Comparison of ENCODE assay signal across 23 cellular contexts in genomic region chr1:223245411-223245810, GRCh38.
"Had no signal": no experiment of that assay in that cellular context is flagged by ENCODE, and none has a peak within 500 bp of the region (broad histone marks: within the 10 kb centered on the region; RNA-seq: fewer than 3 reads in every experiment).

No MANE protein-coding gene starts in this region.

- H3K27me3 ChIP-seq: brain microvascular endothelial cell, gastroesophageal sphincter, hepatocyte, right lobe of liver, stomach, thyroid gland had no signal

- H3K27ac Mint-ChIP-seq: activated CD4-positive, alpha-beta T cell treated with anti-CD3 and anti-CD28 coated beads for 36 hours; activated T-helper 2 cell treated with anti-CD3 and anti-CD28 coated beads, Interferon-gamma antibody, Interleukin-2, Interleukin-4, amounts not matched to agents 10 μg/mL and 5 μg/mL and 100 μg/mL, durations not matched to agents 14 hours and 24 hours and 36 hours; natural killer cell treated with Interleukin-12 subunit alpha and Interleukin-12 subunit beta and Interleukin-15 and Interleukin-18, amount 100 ng/mL, for 72 hours; progenitor cell of endocrine pancreas; stimulated activated effector memory CD8-positive, alpha-beta T cell treated with anti-CD3 and anti-CD28 coated beads, Interleukin-12 subunit alpha, Interleukin-12 subunit beta, amount 100 ng/mL, for 72 hours had no signal

- DNase-seq: activated CD4-positive, CD25-positive, alpha-beta regulatory T cell; activated naive CD4-positive, alpha-beta T cell; activated T-cell treated with anti-CD3 and anti-CD28 coated beads, Interleukin-2, amount 50 U/mL, for 1 hour; amniotic stem cell; brain microvascular endothelial cell; cortex of kidney; left ventricle myocardium inferior; mesendoderm; stimulated activated CD4-positive, alpha-beta T cell treated with anti-CD3 and anti-CD28 coated beads, Interleukin-12 subunit alpha, Interleukin-12 subunit beta, amount 100 ng/mL, for 4 hours; stomach; thyroid gland; upper lobe of right lung had no signal

- ATAC-seq: gastroesophageal sphincter had no signal

- H3K4me1 ChIP-seq: gastroesophageal sphincter, left ventricle myocardium inferior, thyroid gland, upper lobe of right lung had no signal

- H3K4me3 ChIP-seq: gastroesophageal sphincter, hepatocyte, left ventricle myocardium inferior, lung, right lobe of liver, stomach, thyroid gland, upper lobe of right lung had no signal

- H3K9me3 ChIP-seq: gastroesophageal sphincter, left ventricle myocardium inferior, right lobe of liver, stomach, thyroid gland, upper lobe of right lung had no signal

- H3K27me3 Mint-ChIP-seq: activated CD4-positive, alpha-beta T cell treated with anti-CD3 and anti-CD28 coated beads for 36 hours had no signal

- H3K4me3 Mint-ChIP-seq: activated CD4-positive, alpha-beta T cell treated with anti-CD3 and anti-CD28 coated beads for 36 hours; natural killer cell treated with Interleukin-12 subunit alpha and Interleukin-12 subunit beta and Interleukin-15 and Interleukin-18, amount 100 ng/mL, for 72 hours; stimulated activated effector memory CD8-positive, alpha-beta T cell treated with anti-CD3 and anti-CD28 coated beads, Interleukin-12 subunit alpha, Interleukin-12 subunit beta, amount 100 ng/mL, for 72 hours had no signal

- H3K36me3 Mint-ChIP-seq: natural killer cell treated with Interleukin-12 subunit alpha and Interleukin-12 subunit beta and Interleukin-15 and Interleukin-18, amount 100 ng/mL, for 72 hours; stimulated activated effector memory CD8-positive, alpha-beta T cell treated with anti-CD3 and anti-CD28 coated beads, Interleukin-12 subunit alpha, Interleukin-12 subunit beta, amount 100 ng/mL, for 72 hours had no signal

- H3K36me3 ChIP-seq: brain microvascular endothelial cell, gastroesophageal sphincter, left ventricle myocardium inferior, right lobe of liver, stomach, thyroid gland, upper lobe of right lung had no signal

- FAIRE-seq: astrocyte, endothelial cell of umbilical vein had no signal

- H3K9me3 Mint-ChIP-seq: natural killer cell treated with Interleukin-12 subunit alpha and Interleukin-12 subunit beta and Interleukin-15 and Interleukin-18, amount 100 ng/mL, for 72 hours; stimulated activated effector memory CD8-positive, alpha-beta T cell treated with anti-CD3 and anti-CD28 coated beads, Interleukin-12 subunit alpha, Interleukin-12 subunit beta, amount 100 ng/mL, for 72 hours had no signal

- H3K27ac ChIP-seq: brain microvascular endothelial cell, gastroesophageal sphincter, hepatocyte, left ventricle myocardium inferior, right lobe of liver, stomach, thyroid gland, upper lobe of right lung had no signal
